ENCODE assay signal across 8 cellular contexts in the genomic region with DNA sequence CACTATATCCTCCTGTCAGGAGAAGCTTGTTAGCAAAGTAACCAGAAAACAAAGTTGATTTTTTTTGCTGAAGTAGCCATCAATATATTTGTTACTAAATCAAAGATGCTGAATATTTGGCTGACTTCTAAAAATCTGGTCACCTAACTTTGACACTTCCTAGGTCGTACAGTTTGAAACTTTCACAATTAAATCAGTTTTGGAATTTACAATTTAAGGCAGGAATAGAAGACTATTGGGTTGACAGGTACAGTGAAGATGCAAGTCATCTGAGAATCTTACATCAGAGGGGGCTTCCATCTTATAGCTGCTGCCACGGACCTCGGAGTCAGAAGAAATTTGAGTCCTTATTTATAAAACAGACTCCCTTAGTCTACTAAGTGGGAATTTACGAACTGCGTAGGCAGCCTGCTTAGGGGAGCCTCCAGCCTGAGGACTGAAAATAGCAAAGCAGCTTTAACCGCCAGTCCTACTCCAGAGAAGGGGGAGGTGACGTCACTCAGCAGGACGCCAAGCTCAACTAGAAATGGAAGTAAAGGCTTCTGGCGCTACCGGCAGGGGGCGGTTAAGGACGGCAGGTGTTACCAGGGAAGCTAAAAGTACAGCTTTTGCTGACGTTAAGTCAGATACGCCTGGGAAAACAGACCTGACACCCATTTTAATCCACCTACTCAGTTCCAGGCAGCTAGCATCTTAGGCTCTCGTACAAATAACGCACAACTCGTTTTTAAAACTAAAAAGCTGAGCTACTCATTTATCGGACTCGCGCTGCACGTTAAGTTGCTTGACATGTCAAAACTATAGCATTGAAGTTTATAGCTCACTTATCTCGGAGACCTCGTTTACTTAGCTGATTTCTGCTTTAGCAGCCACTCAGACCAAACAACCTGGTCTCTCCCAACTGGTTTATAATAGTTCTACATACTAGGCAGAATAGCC.
DNase-seq lines count a peak whose midpoint lies in the region; ATAC-seq and TF ChIP-seq lines count a peak whose summit lies in the region.

No MANE protein-coding gene starts in this region.

- ATAC-seq in GM19043 (IDR thresholded peaks at IDR 0.05; ENCODE audit: low read depth, unreplicated experiment) (peak; percentile 35), HG03432 (IDR thresholded peaks at IDR 0.05; ENCODE audit: unreplicated experiment) (peak; percentile 35), left lung (peak; percentile 75)

- DNase-seq in AG20443 (ENCODE audit: low spot score) (peak; percentile 73), NCI-H510A treated with DMSO at 0.1 percent for 48 hours (lab: John Stamatoyannopoulos, UW) (peak; percentile 97), left lung (peak; percentile 93 to 97)
- peak; percentile 88 to 92 for DNase-seq in activated CD4-positive, alpha-beta T cell treated with anti-CD3 and anti-CD28 coated beads for 4 hours
- DNase-seq in stimulated activated CD4-positive, alpha-beta T cell treated with anti-CD3 and anti-CD28 coated beads, Interleukin-2, amount 100 ng/mL, for 4 hours (ENCODE audit: low read depth): peak; percentile 85

- H3K4me1 ChIP-seq in left lung: peaks cover 0 to 26% of the 10 kb centered on the region in 2 donors

- H3K4me3 ChIP-seq in left lung: peak overlapping the region; percentile 53 to 61

- peak; percentile 80 to 84 for TF ChIP-seq CTCF in left lung (IDR thresholded peaks at IDR 0.05)

- no peaks in the 10 kb centered on the region for H3K36me3 ChIP-seq in left lung

- H3K27me3 ChIP-seq in left lung: no peaks in the 10 kb centered on the region

- no peaks in the 10 kb centered on the region for H3K9me3 ChIP-seq in left lung

- H3K27ac ChIP-seq in cingulate gyrus (ENCODE audit: low read depth, low read length) (peak overlapping the region; percentile 35), left lung (peak overlapping the region; percentile 92 to 94)

- intact Hi-C loops in left lung (cut with DNase I): no loop called here

Comparison
In these comparisons a context has a peak if more than half of its experiments do, and no peak if none do; other contexts are left out.
1. Peak in every context shown above with its lines: DNase-seq, ATAC-seq, H3K4me3 ChIP-seq and H3K27ac ChIP-seq.